ENCODE assay signal across 13 cellular contexts in the genomic region with DNA sequence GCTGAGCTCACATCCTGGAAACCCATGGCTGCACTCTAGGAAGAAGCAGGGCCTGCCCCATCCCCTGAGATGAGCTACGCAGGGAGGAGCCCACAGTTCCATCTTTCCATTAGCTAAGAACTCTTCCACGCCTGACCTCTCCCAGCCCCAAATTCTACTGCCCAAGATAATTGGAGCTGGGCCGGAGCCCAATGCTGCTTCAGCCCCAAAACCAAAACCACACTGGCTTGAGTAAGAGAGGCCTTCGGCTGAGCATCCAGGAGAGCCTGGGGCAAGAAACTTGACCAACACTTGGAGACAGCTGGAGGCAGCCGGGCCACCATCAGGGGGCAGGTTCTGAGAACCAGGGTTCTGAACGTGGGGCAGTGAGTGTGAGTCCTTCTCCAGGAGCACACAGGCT.
A peak's percentile ranks its signal among the peaks of the same experiment; 100 is the strongest.
DNase-seq lines count a peak whose midpoint lies in the region; ATAC-seq, FAIRE-seq and TF ChIP-seq lines count a peak whose summit lies in the region.
"Had no signal": no experiment of that assay in that cellular context is flagged by ENCODE, and none has a peak within 500 bp of the region (broad histone marks: within the 10 kb centered on the region; RNA-seq: fewer than 3 reads in every experiment).

No MANE protein-coding gene starts in this region.

- H3K27ac ChIP-seq in K562 (ENCODE audit: extremely low read depth, low read depth, low read length) (no peak overlapping the region), kidney (ENCODE audit: low read depth in 2 of 2, low read length in 2 of 2) (no peak overlapping the region)
- H3K27ac ChIP-seq: A549 had no signal

- CTCF ChIA-PET in K562 (lab: Yijun Ruan, JAX; ENCODE audit: low intra/inter-chr PET ratio): interaction anchor here (0.6 kb wide), 2 partner anchors 10 to 76 kb away, joined by 3 to 4 read pairs; no protein-coding TSS in a partner anchor
- CTCF ChIA-PET in Caco-2 (lab: Charles Lee): interaction anchor here (0.6 kb wide), 1 partner anchor 133 kb away, joined by 3 read pairs; no protein-coding TSS in a partner anchor

- TF ChIP-seq RAD21 in K562 (CRISPR knock-in tag; conservative IDR thresholded peaks at IDR 0.05 in 1 of 2, IDR thresholded peaks at IDR 0.05 in 1 of 2): no peak

- BruUV-seq in K562 (replicated peaks; lab: Mats Ljungman, UMichigan): no TSS peak
- no TSS peak for BruUV-seq in Caco-2 (replicated peaks; lab: Mats Ljungman, UMichigan)

- H3K79me2 ChIP-seq in K562 (ENCODE audit: control insufficient read depth, insufficient read depth, low read length): no peaks in the 10 kb centered on the region

- no peaks in the 10 kb centered on the region for H4K20me1 ChIP-seq in K562 (replicated peaks; ENCODE audit: control insufficient read depth, insufficient read depth, low read length)

- DNase-seq in A172 (ENCODE audit: low spot score) (peak; percentile 45), H4 (ENCODE audit: low spot score) (peak; percentile 81), K562 (ENCODE audit: extremely low read depth in 1 of 4, low spot score in 3 of 4) (no peak), kidney (no peak), Caco-2 (no peak), NCI-H524 (lab: John Stamatoyannopoulos, UW) (no peak), RPMI8226 (no peak)
- DNase-seq: activated CD4-positive, alpha-beta T cell treated with anti-CD3 and anti-CD28 coated beads, Interleukin-2, amount 10 ng/mL, durations not matched to agents 24 days and 14 days; naive B cell had no signal

- H3K9ac ChIP-seq in K562 (ENCODE audit: insufficient read depth in 1 of 2, low read depth in 2 of 2, low read length in 2 of 2) (peak overlapping the region in 1 of 2 experiments; percentile 45; a peak in 1 of 4 replicates), kidney (ENCODE audit: low read length in 2 of 2) (no peak overlapping the region)

- ATAC-seq in K562: peak; percentile 12; the same call in 2 of the 3 replicates
- ATAC-seq in HG03342 (IDR thresholded peaks at IDR 0.05; ENCODE audit: unreplicated experiment): no peak
- ATAC-seq: A549, HCT116 had no signal

- no peak for FAIRE-seq in K562 (lab: Jason Lieb, UNC)
- no peak for FAIRE-seq in kidney (lab: Jason Lieb, UNC)
- FAIRE-seq: A549 had no signal

- H3K4me3 Mint-ChIP-seq in Caco-2 (ENCODE audit: unreplicated experiment): no peak overlapping the region
- H3K4me3 Mint-ChIP-seq: activated CD4-positive, alpha-beta T cell treated with anti-CD3 and anti-CD28 coated beads, Interleukin-2, amount 10 ng/mL, durations not matched to agents 24 days and 14 days; activated naive CD4-positive, alpha-beta T cell treated with anti-CD3 and anti-CD28 coated beads, Interleukin-2, amount 50 U/mL, for 24 hours; naive B cell had no signal

- WGBS in K562 (ENCODE audit: insufficient coverage, low coverage, missing lambda C conversion rate): 21% methylated on average over 6 of the region's 6 CpGs

- H3K27ac Mint-ChIP-seq in Caco-2 (ENCODE audit: unreplicated experiment): no peak overlapping the region
- H3K27ac Mint-ChIP-seq: activated CD4-positive, alpha-beta T cell treated with anti-CD3 and anti-CD28 coated beads, Interleukin-2, amount 10 ng/mL, durations not matched to agents 24 days and 14 days; activated naive CD4-positive, alpha-beta T cell treated with anti-CD3 and anti-CD28 coated beads, Interleukin-2, amount 50 U/mL, for 24 hours had no signal

- no peaks in the 10 kb centered on the region for H3K27me3 Mint-ChIP-seq in Caco-2 (ENCODE audit: insufficient read depth, unreplicated experiment)
- H3K27me3 Mint-ChIP-seq: activated CD4-positive, alpha-beta T cell treated with anti-CD3 and anti-CD28 coated beads, Interleukin-2, amount 10 ng/mL, durations not matched to agents 24 days and 14 days; activated naive CD4-positive, alpha-beta T cell treated with anti-CD3 and anti-CD28 coated beads, Interleukin-2, amount 50 U/mL, for 24 hours had no signal

- POLR2A ChIA-PET in K562 (lab: Yijun Ruan, JAX) (interaction anchor here (0.6 to 1.8 kb wide), 8 partner anchors 9 to 236 kb away, joined by 3 to 6 read pairs (median 4); no protein-coding TSS in a partner anchor), Caco-2 (lab: Charles Lee) (no interaction called here)

- no peaks in the 10 kb centered on the region for H3K36me3 Mint-ChIP-seq in Caco-2 (ENCODE audit: insufficient read depth, unreplicated experiment)
- H3K36me3 Mint-ChIP-seq: activated naive CD4-positive, alpha-beta T cell treated with anti-CD3 and anti-CD28 coated beads, Interleukin-2, amount 50 U/mL, for 24 hours; naive B cell had no signal

- no peak for TF ChIP-seq POLR2A in K562 (conservative IDR thresholded peaks at IDR 0.05)

- H3K4me1 Mint-ChIP-seq in Caco-2 (ENCODE audit: low read depth, unreplicated experiment): no peaks in the 10 kb centered on the region
- H3K4me1 Mint-ChIP-seq: activated CD4-positive, alpha-beta T cell treated with anti-CD3 and anti-CD28 coated beads, Interleukin-2, amount 10 ng/mL, durations not matched to agents 24 days and 14 days; activated naive CD4-positive, alpha-beta T cell treated with anti-CD3 and anti-CD28 coated beads, Interleukin-2, amount 50 U/mL, for 24 hours had no signal

- H3K4me1 ChIP-seq in K562 (replicated peaks in 1 of 2; ENCODE audit: control insufficient read depth in 2 of 2, insufficient read depth in 2 of 2, low read length in 2 of 2) (peaks cover 4 to 20% of the 10 kb centered on the region in 2 experiments; a peak in 4 of 5 replicates), kidney (ENCODE audit: control insufficient read depth in 1 of 2, insufficient read depth in 1 of 2, low read depth in 1 of 2, low read length in 2 of 2) (no peaks in the 10 kb centered on the region), Caco-2 (no peaks in the 10 kb centered on the region)
- H3K4me1 ChIP-seq: A549 had no signal

- H3K36me3 ChIP-seq in K562 (ENCODE audit: control insufficient read depth, insufficient read depth, low read length) (no peaks in the 10 kb centered on the region), kidney (ENCODE audit: control insufficient read depth in 1 of 2, insufficient read depth in 2 of 2, low read length in 2 of 2) (no peaks in the 10 kb centered on the region), Caco-2 (ENCODE audit: control insufficient read depth, insufficient read depth, low read length) (no peaks in the 10 kb centered on the region)

- no peak overlapping the region for H3K4me2 ChIP-seq in K562 (ENCODE audit: insufficient read depth, low read length)
- H3K4me2 ChIP-seq: A549 had no signal

- no peaks in the 10 kb centered on the region for H3K9me1 ChIP-seq in K562 (ENCODE audit: control insufficient read depth, insufficient read depth, low read length)

- no peak overlapping the region; the same call in 1 of the 2 replicates for H2AFZ ChIP-seq in K562 (ENCODE audit: low read depth, low read length)

- in situ Hi-C loops in K562 (cut with MboI): no loop called here

- H3K27me3 ChIP-seq in K562 (ENCODE audit: control insufficient read depth in 2 of 2, insufficient read depth in 2 of 2, low read length in 2 of 2): peaks cover 4 to 35% of the 10 kb centered on the region in 2 experiments; a peak in 4 of 5 replicates
- no peaks in the 10 kb centered on the region for H3K27me3 ChIP-seq in Caco-2 (replicated peaks; ENCODE audit: control insufficient read depth, insufficient read depth, low read length)

- TF ChIP-seq EP300 in K562 (IDR thresholded peaks at IDR 0.05; ENCODE audit: low read length): no peak

- H3K9me3 ChIP-seq in K562 (replicated peaks; ENCODE audit: control insufficient read depth, insufficient read depth, low read depth, low read length) (no peaks in the 10 kb centered on the region), kidney (ENCODE audit: control insufficient read depth in 1 of 2, low read length in 2 of 2) (no peaks in the 10 kb centered on the region), Caco-2 (no peaks in the 10 kb centered on the region)
- H3K9me3 ChIP-seq: A549 had no signal

- TF ChIP-seq CTCF in K562 (IDR thresholded peaks at IDR 0.05 in 2 of 3, conservative IDR thresholded peaks at IDR 0.05 in 1 of 3; ENCODE audit: insufficient read depth in 2 of 3, low read depth in 1 of 3, low read length in 3 of 3) (no peak), kidney (IDR thresholded peaks at IDR 0.05; ENCODE audit: borderline replicate concordance, extremely low read depth, insufficient read depth) (peak; percentile 1), Caco-2 (IDR thresholded peaks at IDR 0.05; ENCODE audit: insufficient read depth in 1 of 2, low read depth in 1 of 2, low read length in 1 of 2, severe bottlenecking in 1 of 2, unreplicated experiment in 1 of 2) (no peak)

- H3K4me3 ChIP-seq in K562: no peak overlapping the region
- H3K4me3 ChIP-seq in kidney (ENCODE audit: low read length in 2 of 2): no peak overlapping the region
- H3K4me3 ChIP-seq in Caco-2 (ENCODE audit: low read depth, low read length): no peak overlapping the region
- H3K4me3 ChIP-seq: A549 had no signal

- no peaks in the 10 kb centered on the region for H3K9me3 Mint-ChIP-seq in Caco-2 (ENCODE audit: unreplicated experiment)
- H3K9me3 Mint-ChIP-seq: activated CD4-positive, alpha-beta T cell treated with anti-CD3 and anti-CD28 coated beads, Interleukin-2, amount 10 ng/mL, durations not matched to agents 24 days and 14 days; activated naive CD4-positive, alpha-beta T cell treated with anti-CD3 and anti-CD28 coated beads, Interleukin-2, amount 50 U/mL, for 24 hours; naive B cell had no signal

- intact Hi-C loops in K562 (cut with micrococcal nuclease) (no loop called here), kidney (cut with DNase I) (no loop called here), Caco-2 (cut with micrococcal nuclease; ENCODE audit: unreplicated experiment) (no loop called here)

TF ChIP-seq in K562, 482 proteins besides CTCF, POLR2A, EP300 and RAD21:
- TF ChIP-seq, protein P1, sequence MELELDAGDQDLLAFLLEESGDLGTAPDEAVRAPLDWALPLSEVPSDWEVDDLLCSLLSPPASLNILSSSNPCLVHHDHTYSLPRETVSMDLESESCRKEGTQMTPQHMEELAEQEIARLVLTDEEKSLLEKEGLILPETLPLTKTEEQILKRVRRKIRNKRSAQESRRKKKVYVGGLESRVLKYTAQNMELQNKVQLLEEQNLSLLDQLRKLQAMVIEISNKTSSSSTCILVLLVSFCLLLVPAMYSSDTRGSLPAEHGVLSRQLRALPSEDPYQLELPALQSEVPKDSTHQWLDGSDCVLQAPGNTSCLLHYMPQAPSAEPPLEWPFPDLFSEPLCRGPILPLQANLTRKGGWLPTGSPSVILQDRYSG (tag; conservative IDR thresholded peaks at IDR 0.05; ENCODE audit: low read depth): no peak

Comparison
In these comparisons a context has a peak if more than half of its experiments do, and no peak if none do; other contexts are left out.
1. DNase-seq: peak in A172 (single experiment) and H4 (single experiment); none in K562 (0 of 4), kidney (single experiment), Caco-2 (0 of 2), NCI-H524 (0 of 2) and RPMI8226 (single experiment).